5 cellular contexts compared by ENCODE assay signal in genomic region chr17:81831957-81832607, GRCh38. TPM values are rescaled to one million over a fixed set of nuclear protein-coding genes. Genes with fewer than 3 reads are reported as not detected.
DNase-seq lines count a peak whose midpoint lies in the region; ATAC-seq and TF ChIP-seq lines count a peak whose summit lies in the region.

No MANE protein-coding gene starts in this region.

- peak; percentile 12 for ATAC-seq in HG03060 (IDR thresholded peaks at IDR 0.05; ENCODE audit: low read depth, unreplicated experiment)

- no peak for TF ChIP-seq CTCF in epithelial cell of proximal tubule (conservative IDR thresholded peaks at IDR 0.05; ENCODE audit: low read depth, low read length)

- DNase-seq in T-helper 2 cell (peak in 4 of 5 experiments; percentile 29 to 78 (median 42)), epithelial cell of proximal tubule (ENCODE audit: low read depth) (no peak), ACHN (no peak)
- peak; percentile 10 to 26 for DNase-seq in stimulated activated CD4-positive, alpha-beta T cell treated with anti-CD3 and anti-CD28 coated beads, Interleukin-12 subunit alpha, Interleukin-12 subunit beta, amount 100 ng/mL, for 24 hours (ENCODE audit: low read depth in 2 of 2)

- peak overlapping the region; percentile 77 for H3K4me3 ChIP-seq in epithelial cell of proximal tubule (ENCODE audit: low read depth, low read length)

- in situ Hi-C loops in ACHN (cut with HindIII; ENCODE audit: low pct_ligation_motif_present, low pct_unique_long_range_greater_than_20kb, low sequenced_read_pairs) = no loop called here

RNA-seq across cellular contexts. Expression of gene MCRIP1, which starts 1.0 kb away (rescaled TPM):
- 111 and 153 TPM in 2 replicates for total RNA-seq in epithelial cell of proximal tubule

RNA-seq across cellular contexts. Expression of gene PPP1R27, which starts 2.8 kb away (rescaled TPM):
- 0.17 and 0.36 TPM in 2 replicates for total RNA-seq in epithelial cell of proximal tubule

RNA-seq across cellular contexts. Expression of gene GCGR, which starts 28.1 kb away (rescaled TPM):
- total RNA-seq in epithelial cell of proximal tubule = not detected in 2 replicates

RNA-seq across cellular contexts. Expression of gene P4HB, which starts 28.3 kb away (rescaled TPM):
- total RNA-seq in epithelial cell of proximal tubule = 932 and 1,272 TPM in 2 replicates

RNA-seq across cellular contexts. Expression of gene ARHGDIA, which starts 39.1 kb away (rescaled TPM):
- total RNA-seq in epithelial cell of proximal tubule = 272 and 414 TPM in 2 replicates

Comparison
In these comparisons a context has a peak if more than half of its experiments do, and no peak if none do; other contexts are left out.
1. DNase-seq: peak in T-helper 2 cell (4 of 5) and stimulated activated CD4-positive, alpha-beta T cell treated with anti-CD3 and anti-CD28 coated beads, Interleukin-12 subunit alpha, Interleukin-12 subunit beta, amount 100 ng/mL, for 24 hours (2 of 2); none in epithelial cell of proximal tubule (single experiment) and ACHN (single experiment).